ENCODE assay signal across 18 cellular contexts in genomic region chr9:76700916-76701315, GRCh38.
DNase-seq lines count a peak whose midpoint lies in the region; TF ChIP-seq lines count a peak whose summit lies in the region.
"Had no signal": no experiment of that assay in that cellular context is flagged by ENCODE, and none has a peak within 500 bp of the region (broad histone marks: within the 10 kb centered on the region; RNA-seq: fewer than 3 reads in every experiment).

No MANE protein-coding gene starts in this region.

- H3K79me1 ChIP-seq in neuronal stem cell (ENCODE audit: low read depth, low read length), result no peaks in the 10 kb centered on the region

- no peaks in the 10 kb centered on the region for H3K9me3 Mint-ChIP-seq in CD8-positive, alpha-beta memory T cell
- H3K9me3 Mint-ChIP-seq: CD4-positive, alpha-beta T cell; GM23338 had no signal

- no peaks in the 10 kb centered on the region for H3K36me3 Mint-ChIP-seq in CD8-positive, alpha-beta memory T cell

- H3K27me3 ChIP-seq in GM23248 (replicated peaks; ENCODE audit: insufficient read depth) (0 out of 2 replicates have a peak, but pooled peaks cover 1% of the 10 kb centered on the region), ascending aorta (no peaks in the 10 kb centered on the region), neuronal stem cell (ENCODE audit: control insufficient read depth in 3 of 3, insufficient read depth in 3 of 3, low read depth in 1 of 3, low read length in 3 of 3) (no peaks in the 10 kb centered on the region)
- H3K27me3 ChIP-seq in CD8-positive, alpha-beta memory T cell (ENCODE audit: insufficient read depth, low read length, poor library complexity, severe bottlenecking), result no peaks in the 10 kb centered on the region
- H3K27me3 ChIP-seq: SJSA1 had no signal

- CTCF ChIA-PET in CD8-positive, alpha-beta memory T cell (lab: Charles Lee), result interaction anchor here (0.7 to 6.9 kb wide), 4 partner anchors 9 to 253 kb away, joined by 3 to 38 read pairs (median 4); partner anchors contain the start of gene GCNT1

- no peak overlapping the region for H2BK120ac ChIP-seq in neuronal stem cell (ENCODE audit: low read depth, low read length)

- no peaks in the 10 kb centered on the region for H3K79me2 ChIP-seq in GM23248 (ENCODE audit: insufficient read depth)

- H3K27ac ChIP-seq in GM23248 (peak overlapping the region; percentile 35; the same call in 1 of the 2 replicates), ascending aorta (peak overlapping the region; percentile 28 to 36), neuronal stem cell (replicated peaks; ENCODE audit: low read length) (peak overlapping the region; percentile 79)
- H3K27ac ChIP-seq in CD8-positive, alpha-beta memory T cell (ENCODE audit: low read depth, low read length), result no peak overlapping the region
- H3K27ac ChIP-seq: KMS-11, PC-9, SJSA1 had no signal

- H4K91ac ChIP-seq in neuronal stem cell (ENCODE audit: low read depth, low read length, poor library complexity), result no peak overlapping the region

- no peak overlapping the region for H2AFZ ChIP-seq in GM23248
- H2AFZ ChIP-seq in neuronal stem cell (ENCODE audit: low read length), result peak overlapping the region; percentile 69
- H2AFZ ChIP-seq: GM23338, PC-9 had no signal

- no peak overlapping the region for H3K14ac ChIP-seq in neuronal stem cell (ENCODE audit: low read length)

- no peak overlapping the region for H2BK5ac ChIP-seq in neuronal stem cell (ENCODE audit: low read length)

- no peak overlapping the region for H3K27ac Mint-ChIP-seq in CD8-positive, alpha-beta memory T cell
- H3K27ac Mint-ChIP-seq: CD4-positive, alpha-beta T cell; GM23338 had no signal

- H3K4me2 ChIP-seq in GM23248 (ENCODE audit: unreplicated experiment), result no peak overlapping the region
- no peak overlapping the region for H3K4me2 ChIP-seq in neuronal stem cell (ENCODE audit: insufficient read depth, low read length, poor library complexity, severe bottlenecking)
- H3K4me2 ChIP-seq: GM23338, KMS-11, PC-9 had no signal

- POLR2A ChIA-PET in CD8-positive, alpha-beta memory T cell (lab: Charles Lee), result interaction anchor here (0.6 kb wide), 2 partner anchors 135 to 317 kb away, joined by 4 to 5 read pairs; no protein-coding TSS in a partner anchor

- H3K4me1 Mint-ChIP-seq in CD8-positive, alpha-beta memory T cell, result peaks cover 0 to 5% (median 0%) of the 10 kb centered on the region in 3 donors

- peaks cover 9 to 37% of the 10 kb centered on the region in 2 donors for H3K27me3 Mint-ChIP-seq in CD8-positive, alpha-beta memory T cell

- in situ Hi-C loops in GM23248 (cut with MboI), result loop anchor here (10.0 kb wide), 1 partner anchor 256 kb away; no protein-coding TSS in a partner anchor

- H3K18ac ChIP-seq in neuronal stem cell (ENCODE audit: low read length), result no peak overlapping the region

- no peak for TF ChIP-seq CTCF in ascending aorta (IDR thresholded peaks at IDR 0.05)

- H3K4me1 ChIP-seq in GM23248 (ENCODE audit: insufficient read depth) (peaks cover 26% of the 10 kb centered on the region), ascending aorta (peaks cover 8 to 26% of the 10 kb centered on the region in 2 donors), neuronal stem cell (ENCODE audit: control insufficient read depth in 2 of 2, insufficient read depth in 1 of 2, low read depth in 1 of 2, low read length in 2 of 2) (peaks cover 0 to 3% of the 10 kb centered on the region in 2 donors)
- peaks cover 4% of the 10 kb centered on the region for H3K4me1 ChIP-seq in CD8-positive, alpha-beta memory T cell (ENCODE audit: insufficient read depth, low read length)
- H3K4me1 ChIP-seq: SJSA1 had no signal

- peaks cover 20% of the 10 kb centered on the region for H3F3A ChIP-seq in GM23248 (ENCODE audit: insufficient read depth)

- H3K9ac ChIP-seq in GM23248 (no peak overlapping the region), neuronal stem cell (ENCODE audit: low read depth, low read length, poor library complexity) (no peak overlapping the region)
- H3K9ac ChIP-seq: KMS-11 had no signal

- WGBS in GM23248 (ENCODE audit: low coverage in 1 of 2, low lambda C conversion rate in 2 of 2, missing lambda C conversion rate in 2 of 2), 2 experiments, result 87 to 89% methylated on average over 4 of the region's 4 CpGs
- WGBS in neuronal stem cell (ENCODE audit: extremely low coverage in 2 of 2, insufficient read length in 2 of 2, insufficient replicate concordance in 1 of 2), 2 donors, result no CpG with 5 or more reads among the region's 4 CpGs

- no peaks in the 10 kb centered on the region for H3K9me3 ChIP-seq in GM23248 (ENCODE audit: low read depth)
- no peaks in the 10 kb centered on the region for H3K9me3 ChIP-seq in ascending aorta
- H3K9me3 ChIP-seq in neuronal stem cell (replicated peaks in 1 of 2; ENCODE audit: control insufficient read depth in 2 of 2, insufficient read depth in 1 of 2, low read depth in 1 of 2, low read length in 2 of 2), result no peaks in the 10 kb centered on the region
- no peaks in the 10 kb centered on the region for H3K9me3 ChIP-seq in CD8-positive, alpha-beta memory T cell (ENCODE audit: low read length)
- H3K9me3 ChIP-seq: SJSA1 had no signal

- no peak overlapping the region for H2BK12ac ChIP-seq in neuronal stem cell (ENCODE audit: low read length)

- H3K9me2 ChIP-seq in GM23248 (ENCODE audit: insufficient read depth), result no peaks in the 10 kb centered on the region

- intact Hi-C loops in ascending aorta (cut with DNase I), result loop anchor here (5.0 kb wide), 1 partner anchor 299 kb away; no protein-coding TSS in a partner anchor

- H3K23ac ChIP-seq in neuronal stem cell (ENCODE audit: low read depth, low read length, poor library complexity), result no peak overlapping the region

- H4K20me1 ChIP-seq in GM23248 (ENCODE audit: insufficient read depth), result no peaks in the 10 kb centered on the region

- no peak overlapping the region for H3K4me3 ChIP-seq in GM23248
- no peak overlapping the region for H3K4me3 ChIP-seq in ascending aorta
- H3K4me3 ChIP-seq in neuronal stem cell (ENCODE audit: low read length in 2 of 2), result no peak overlapping the region
- H3K4me3 ChIP-seq in CD8-positive, alpha-beta memory T cell (ENCODE audit: low read length), result no peak overlapping the region
- H3K4me3 ChIP-seq: GM23338, PC-9, SJSA1 had no signal

- no peak overlapping the region for H3K4ac ChIP-seq in neuronal stem cell (ENCODE audit: low read length)

- no peak overlapping the region for H2BK15ac ChIP-seq in neuronal stem cell (ENCODE audit: low read length)

- no peak overlapping the region for H4K8ac ChIP-seq in neuronal stem cell (ENCODE audit: low read depth, low read length)

- no peak overlapping the region for H3K4me3 Mint-ChIP-seq in CD8-positive, alpha-beta memory T cell
- H3K4me3 Mint-ChIP-seq: CD4-positive, alpha-beta T cell; GM23338 had no signal

- H2AK5ac ChIP-seq in neuronal stem cell (ENCODE audit: low read depth, low read length), result no peak overlapping the region

- DNase-seq in GM23248 (no peak), ascending aorta (ENCODE audit: low spot score in 2 of 2) (no peak), glomerular visceral epithelial cell (ENCODE audit: extremely low spot score) (peak; percentile 12), neuronal stem cell (ENCODE audit: low spot score) (no peak), NK-92 (lab: John Stamatoyannopoulos, UW; ENCODE audit: unreplicated experiment) (no peak), NCI-H1048 (lab: John Stamatoyannopoulos, UW) (no peak)
- no peak for DNase-seq in CD8-positive, alpha-beta memory T cell
- no peak for DNase-seq in stimulated activated CD4-positive, alpha-beta T cell treated with anti-CD3 and anti-CD28 coated beads, Interleukin-4, amount 100 ng/mL, for 24 hours
- DNase-seq: CD4-positive, alpha-beta T cell; DMS153; GF-D8; NCI-H1417 treated with DMSO at 0.1 percent for 48 hours; NCI-H1930; NCI-H226; PC-9 had no signal

- no peaks in the 10 kb centered on the region for H3K36me3 ChIP-seq in GM23248 (ENCODE audit: low read depth)
- peaks cover 19 to 50% of the 10 kb centered on the region in 2 donors for H3K36me3 ChIP-seq in ascending aorta
- no peaks in the 10 kb centered on the region for H3K36me3 ChIP-seq in neuronal stem cell (replicated peaks in 1 of 2; ENCODE audit: control insufficient read depth in 2 of 2, insufficient read depth in 2 of 2, low read length in 2 of 2)
- no peaks in the 10 kb centered on the region for H3K36me3 ChIP-seq in CD8-positive, alpha-beta memory T cell (ENCODE audit: insufficient read depth, low read length)
- H3K36me3 ChIP-seq: SJSA1 had no signal
